ENCODE assay signal across 19 cellular contexts in the genomic region with DNA sequence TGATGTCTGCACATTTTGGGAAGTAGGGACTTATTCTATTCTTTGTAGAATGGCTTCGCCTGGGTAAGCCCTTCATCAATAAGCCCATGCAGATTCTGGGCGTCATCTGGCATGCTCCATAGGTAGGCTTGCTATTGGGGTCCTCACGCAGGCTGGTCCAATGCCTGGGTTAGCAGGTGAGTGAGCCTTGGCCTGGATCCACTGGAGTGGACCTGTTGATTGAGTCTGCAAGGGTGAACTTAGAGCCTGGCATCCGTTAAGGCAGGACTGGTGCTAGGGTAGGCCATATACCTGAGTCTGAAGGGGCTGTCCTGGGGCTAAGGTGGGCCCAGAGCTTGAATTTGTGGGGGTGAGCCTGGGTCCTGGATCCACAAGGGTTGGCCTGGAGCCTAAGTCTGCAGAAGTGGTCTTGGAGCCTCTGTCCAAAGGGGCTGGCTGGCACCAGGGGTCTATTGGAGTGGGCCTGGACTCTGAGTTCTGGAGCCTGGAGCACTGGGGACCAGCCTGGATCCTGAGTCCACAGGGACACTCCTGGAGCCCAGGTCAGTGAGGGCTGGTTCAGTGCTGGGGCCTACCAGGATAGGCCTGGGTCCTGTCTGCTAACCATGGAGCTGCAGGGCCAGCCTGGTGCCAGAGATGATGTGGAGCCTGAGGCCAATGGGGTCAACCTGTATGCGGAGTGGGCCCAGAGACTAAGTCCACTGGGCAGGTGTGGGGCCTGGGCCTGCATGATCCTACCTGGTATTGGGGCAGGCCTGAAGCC.
DNase-seq lines count a peak whose midpoint lies in the region; ATAC-seq and TF ChIP-seq lines count a peak whose summit lies in the region.
"Had no signal": no experiment of that assay in that cellular context is flagged by ENCODE, and none has a peak within 500 bp of the region (broad histone marks: within the 10 kb centered on the region; RNA-seq: fewer than 3 reads in every experiment).

No MANE protein-coding gene starts in this region.

- no peak overlapping the region for H3K4me3 ChIP-seq in coronary artery
- H3K4me3 ChIP-seq in sigmoid colon: no peak overlapping the region
- H3K4me3 ChIP-seq: HAP-1 had no signal

- H3K9me3 Mint-ChIP-seq in activated CD8-positive, alpha-beta memory T cell treated with anti-CD3 and anti-CD28 coated beads, Interleukin-2, amount 10 ng/mL, durations not matched to agents 7 days and 5 days (ENCODE audit: low read depth): peaks cover 5% of the 10 kb centered on the region
- peaks cover 28% of the 10 kb centered on the region for H3K9me3 Mint-ChIP-seq in activated naive CD4-positive, alpha-beta T cell treated with anti-CD3 and anti-CD28 coated beads for 36 hours

- no peak overlapping the region for H3K4me3 Mint-ChIP-seq in activated CD8-positive, alpha-beta memory T cell treated with anti-CD3 and anti-CD28 coated beads, Interleukin-2, amount 10 ng/mL, durations not matched to agents 7 days and 5 days
- H3K4me3 Mint-ChIP-seq in activated naive CD4-positive, alpha-beta T cell treated with anti-CD3 and anti-CD28 coated beads for 36 hours: no peak overlapping the region

- CTCF ChIA-PET in activated CD8-positive, alpha-beta memory T cell treated with anti-CD3 and anti-CD28 coated beads, Interleukin-2, amount 10 ng/mL, durations not matched to agents 7 days and 5 days (lab: Charles Lee): no interaction called here
- CTCF ChIA-PET in activated naive CD4-positive, alpha-beta T cell treated with anti-CD3 and anti-CD28 coated beads for 36 hours (lab: Charles Lee): no interaction called here

- TF ChIP-seq POLR2A in sigmoid colon (IDR thresholded peaks at IDR 0.05): no peak

- TF ChIP-seq CTCF in coronary artery (IDR thresholded peaks at IDR 0.05): no peak
- no peak for TF ChIP-seq CTCF in sigmoid colon (IDR thresholded peaks at IDR 0.05)

- no peak overlapping the region for H3K27ac ChIP-seq in coronary artery
- H3K27ac ChIP-seq in sigmoid colon: no peak overlapping the region
- H3K27ac ChIP-seq: 22Rv1, C4-2B had no signal

- peak; percentile 16 for DNase-seq in activated CD8-positive, alpha-beta memory T cell treated with anti-CD3 and anti-CD28 coated beads, Interleukin-2, amount 10 ng/mL, durations not matched to agents 7 days and 5 days
- DNase-seq in activated CD8-positive, alpha-beta memory T cell treated with anti-CD3 and anti-CD28 coated beads for 24 hours: no peak
- DNase-seq in coronary artery (ENCODE audit: low spot score): peak; percentile 46
- DNase-seq in mesenteric fat pad (ENCODE audit: low spot score): peak; percentile 60
- peak; percentile 41 for DNase-seq in sigmoid colon
- DNase-seq in activated naive CD4-positive, alpha-beta T cell treated with anti-CD3 and anti-CD28 coated beads for 36 hours: no peak
- no peak for DNase-seq in GM19238 (ENCODE audit: insufficient read length, low spot score)
- DNase-seq: AML-193, DMS79, Karpas-422, NCI-H1417 treated with DMSO at 0.1 percent for 48 hours, NCI-H187 treated with DMSO at 0.1 percent for 48 hours, NCI-H345, NCI-H526 had no signal

- no peak for TF ChIP-seq EP300 in sigmoid colon (IDR thresholded peaks at IDR 0.05)

- WGBS in sigmoid colon, 2 donors: 90 to 93% methylated on average over 5 of the region's 5 CpGs

- no peaks in the 10 kb centered on the region for H3K36me3 Mint-ChIP-seq in activated CD8-positive, alpha-beta memory T cell treated with anti-CD3 and anti-CD28 coated beads, Interleukin-2, amount 10 ng/mL, durations not matched to agents 7 days and 5 days
- no peaks in the 10 kb centered on the region for H3K36me3 Mint-ChIP-seq in activated naive CD4-positive, alpha-beta T cell treated with anti-CD3 and anti-CD28 coated beads for 36 hours (ENCODE audit: low read depth)

- no peaks in the 10 kb centered on the region for H3K27me3 Mint-ChIP-seq in activated CD8-positive, alpha-beta memory T cell treated with anti-CD3 and anti-CD28 coated beads, Interleukin-2, amount 10 ng/mL, durations not matched to agents 7 days and 5 days
- H3K27me3 Mint-ChIP-seq in activated naive CD4-positive, alpha-beta T cell treated with anti-CD3 and anti-CD28 coated beads for 36 hours (ENCODE audit: low read depth): no peaks in the 10 kb centered on the region

- intact Hi-C loops in sigmoid colon (cut with DNase I): no loop called here
- intact Hi-C loops in activated naive CD4-positive, alpha-beta T cell treated with anti-CD3 and anti-CD28 coated beads for 36 hours (cut with micrococcal nuclease): no loop called here

- H3K27ac Mint-ChIP-seq in activated CD8-positive, alpha-beta memory T cell treated with anti-CD3 and anti-CD28 coated beads, Interleukin-2, amount 10 ng/mL, durations not matched to agents 7 days and 5 days: no peak overlapping the region
- no peak overlapping the region for H3K27ac Mint-ChIP-seq in activated naive CD4-positive, alpha-beta T cell treated with anti-CD3 and anti-CD28 coated beads for 36 hours
- H3K27ac Mint-ChIP-seq: IgD-negative memory B cell had no signal

- peaks cover 0 to 9% (median 6%) of the 10 kb centered on the region in 4 donors for H3K9me3 ChIP-seq in sigmoid colon
- H3K9me3 ChIP-seq: HAP-1 had no signal

- H3K36me3 ChIP-seq in sigmoid colon: no peaks in the 10 kb centered on the region
- H3K36me3 ChIP-seq: HAP-1 had no signal

- no peaks in the 10 kb centered on the region for H3K4me1 ChIP-seq in sigmoid colon
- H3K4me1 ChIP-seq: HAP-1 had no signal

- H3K4me1 Mint-ChIP-seq in activated CD8-positive, alpha-beta memory T cell treated with anti-CD3 and anti-CD28 coated beads, Interleukin-2, amount 10 ng/mL, durations not matched to agents 7 days and 5 days: no peaks in the 10 kb centered on the region
- H3K4me1 Mint-ChIP-seq in activated naive CD4-positive, alpha-beta T cell treated with anti-CD3 and anti-CD28 coated beads for 36 hours (ENCODE audit: low read depth): no peaks in the 10 kb centered on the region

- ATAC-seq in activated CD8-positive, alpha-beta memory T cell treated with anti-CD3 and anti-CD28 coated beads, Interleukin-2, amount 10 ng/mL, durations not matched to agents 7 days and 5 days: no peak
- no peak for ATAC-seq in HG02759 (IDR thresholded peaks at IDR 0.05; ENCODE audit: unreplicated experiment)

- no peaks in the 10 kb centered on the region for H3K27me3 ChIP-seq in sigmoid colon

Comparison
In these comparisons a context has a peak if more than half of its experiments do, and no peak if none do; other contexts are left out.
1. DNase-seq: peak in activated CD8-positive, alpha-beta memory T cell treated with anti-CD3 and anti-CD28 coated beads, Interleukin-2, amount 10 ng/mL, durations not matched to agents 7 days and 5 days (single experiment), coronary artery (single experiment), mesenteric fat pad (single experiment) and sigmoid colon (single experiment); none in activated CD8-positive, alpha-beta memory T cell treated with anti-CD3 and anti-CD28 coated beads for 24 hours (single experiment), activated naive CD4-positive, alpha-beta T cell treated with anti-CD3 and anti-CD28 coated beads for 36 hours (single experiment) and GM19238 (single experiment).